ENCODE assay signal across 13 cellular contexts in genomic region chr18:74456409-74457042, GRCh38. TPM values are rescaled to one million over a fixed set of nuclear protein-coding genes. Genes with fewer than 3 reads are reported as not detected.
DNase-seq lines count a peak whose midpoint lies in the region; ATAC-seq, FAIRE-seq and TF ChIP-seq lines count a peak whose summit lies in the region.
"Had no signal": no experiment of that assay in that cellular context is flagged by ENCODE, and none has a peak within 500 bp of the region (broad histone marks: within the 10 kb centered on the region; RNA-seq: fewer than 3 reads in every experiment).

No MANE protein-coding gene starts in this region.

- H3K27me3 ChIP-seq in HUES64 (ENCODE audit: insufficient read depth, low read length) (peaks cover 60% of the 10 kb centered on the region), spleen (replicated peaks in 1 of 7) (peaks cover 7 to 70% (median 38%) of the 10 kb centered on the region in 7 donors)

- H3K4me3 ChIP-seq in HUES64 (ENCODE audit: low read length) (peak overlapping the region; percentile 61), astrocyte of the cerebellum (ENCODE audit: low read depth, low read length) (peak overlapping the region; percentile 21), spleen (peak overlapping the region in 7 of 8 donors; percentile 23 to 63 (median 30))

- FAIRE-seq in D721Med (lab: Jason Lieb, UNC) = no peak

- intact Hi-C loops in spleen (cut with DNase I; ENCODE audit: low total_unique reads) = no loop called here

- H3K9me3 ChIP-seq in HUES64 (ENCODE audit: insufficient read depth, low read depth, low read length) (no peaks in the 10 kb centered on the region), spleen (no peaks in the 10 kb centered on the region)
- H3K9me3 ChIP-seq: adrenal gland had no signal

- H3K36me3 ChIP-seq in HUES64 (ENCODE audit: insufficient read depth, low read length) = no peaks in the 10 kb centered on the region
- H3K36me3 ChIP-seq in spleen = no peaks in the 10 kb centered on the region
- H3K36me3 ChIP-seq: adrenal gland had no signal

- in situ Hi-C loops in astrocyte of the cerebellum (cut with HindIII; ENCODE audit: low sequenced_read_pairs) = loop anchor here (25.0 kb wide), 1 partner anchor 269 kb away; no protein-coding TSS in a partner anchor

- TF ChIP-seq CTCF in astrocyte of the cerebellum (IDR thresholded peaks at IDR 0.05; ENCODE audit: low read depth, low read length, missing control alignments) (no peak), spleen (IDR thresholded peaks at IDR 0.05 in 8 of 11, conservative IDR thresholded peaks at IDR 0.05 in 3 of 11) (no peak), D721Med (IDR thresholded peaks at IDR 0.05; ENCODE audit: insufficient read depth, missing control alignments) (no peak)

- peak overlapping the region; percentile 21 for H3K9ac ChIP-seq in HUES64 (ENCODE audit: low read depth, low read length)

- no peak for ATAC-seq in HG02610 (IDR thresholded peaks at IDR 0.05; ENCODE audit: unreplicated experiment)
- ATAC-seq: HCT116 had no signal

- DNase-seq in astrocyte of the cerebellum (ENCODE audit: low read depth) = no peak
- peak; percentile 37 for DNase-seq in iPS-NIHi7 (ENCODE audit: extremely low spot score)
- no peak for DNase-seq in spleen
- no peak for DNase-seq in MV-4-11 (lab: John Stamatoyannopoulos, UW)
- DNase-seq in GF-D8 (lab: John Stamatoyannopoulos, UW) = no peak
- DNase-seq in D721Med (ENCODE audit: insufficient read length, low spot score) = no peak
- DNase-seq: islet precursor cell, Karpas-422, SW 1271 had no signal

- H3K27ac ChIP-seq in HUES64 (ENCODE audit: low read depth, low read length) (no peak overlapping the region), spleen (no peak overlapping the region)
- H3K27ac ChIP-seq: adrenal gland had no signal

- TF ChIP-seq POLR2A in spleen (IDR thresholded peaks at IDR 0.05) = no peak

- WGBS in HUES64 = under 1% methylated on average over 66 of the region's 66 CpGs
- 1 to 4% (median 2%) methylated on average over 51 to 66 of the region's 66 CpGs for WGBS in spleen, 5 donors

- H3K4me1 ChIP-seq in HUES64 (ENCODE audit: insufficient read depth, low read length) = 0 out of 2 replicates have a peak, but pooled peaks cover 9% of the 10 kb centered on the region
- H3K4me1 ChIP-seq in spleen = peaks cover 6 to 24% (median 13%) of the 10 kb centered on the region in 6 donors
- H3K4me1 ChIP-seq: adrenal gland had no signal

RNA-seq across cellular contexts. Expression of gene DIPK1C, which starts 0.6 kb away (rescaled TPM):
- 0.05 TPM for polyA plus RNA-seq in HUES64 (2013, experiment 1 of 2)
- not detected for polyA plus RNA-seq in HUES64 (2013, experiment 2 of 2)
- under 1 TPM in 2 of 7 donors, not detected in 5; 0.34 to 0.51 TPM for total RNA-seq in spleen
- under 1 TPM in 2 of 3 donors, not detected in 1; 0.10 to 0.23 TPM for polyA plus RNA-seq in spleen

RNA-seq across cellular contexts. Expression of gene CNDP2, which starts 39.6 kb away (rescaled TPM):
- polyA plus RNA-seq in HUES64 (2013, experiment 1 of 2) = 145 TPM
- 135 TPM for polyA plus RNA-seq in HUES64 (2013, experiment 2 of 2)
- 100 to 1,000 TPM; 219 to 310 (median 291) TPM for total RNA-seq in spleen
- 100 to 1,000 TPM; 102 to 168 (median 123) TPM for polyA plus RNA-seq in spleen
